Comparison of ENCODE assay signal across 9 cellular contexts in genomic region chr6:37077459-37078296, GRCh38.
A peak's percentile ranks its signal among the peaks of the same experiment; 100 is the strongest.
DNase-seq lines count a peak whose midpoint lies in the region; ATAC-seq and TF ChIP-seq lines count a peak whose summit lies in the region.
"Had no signal": no experiment of that assay in that cellular context is flagged by ENCODE, and none has a peak within 500 bp of the region (broad histone marks: within the 10 kb centered on the region; RNA-seq: fewer than 3 reads in every experiment).

No MANE protein-coding gene starts in this region.

- intact Hi-C loops in Panc1 (cut with micrococcal nuclease; ENCODE audit: unreplicated experiment) (no loop called here), upper lobe of right lung (cut with DNase I) (no loop called here)

- peak overlapping the region; percentile 24 for H3K4me3 Mint-ChIP-seq in mesothelial cell of epicardium
- H3K4me3 Mint-ChIP-seq in activated CD4-positive, alpha-beta memory T cell treated with anti-CD3 and anti-CD28 coated beads, Interleukin-2, amount 10 ng/mL, durations not matched to agents 7 days and 5 days: no peak overlapping the region

- H3K4me1 Mint-ChIP-seq in mesothelial cell of epicardium: peaks cover 21% of the 10 kb centered on the region
- H3K4me1 Mint-ChIP-seq in activated CD4-positive, alpha-beta memory T cell treated with anti-CD3 and anti-CD28 coated beads, Interleukin-2, amount 10 ng/mL, durations not matched to agents 7 days and 5 days: peaks cover 9% of the 10 kb centered on the region

- no peak for DNase-seq in Panc1 (ENCODE audit: low read depth, low spot score)
- peak; percentile 98 for DNase-seq in fibroblast of gingiva (ENCODE audit: low read depth)
- DNase-seq in mesothelial cell of epicardium (ENCODE audit: low spot score in 2 of 2, unreplicated experiment in 2 of 2): peak; percentile 62 to 80
- DNase-seq in upper lobe of right lung: peak; percentile 80
- no peak for DNase-seq in activated CD4-positive, alpha-beta memory T cell treated with anti-CD3 and anti-CD28 coated beads, Interleukin-2, amount 10 ng/mL, durations not matched to agents 7 days and 5 days
- DNase-seq in NCI-H1417 (lab: John Stamatoyannopoulos, UW): no peak
- DNase-seq: activated CD4-positive, CD25-positive, alpha-beta regulatory T cell had no signal

- no peak for TF ChIP-seq CTCF in Panc1 (IDR thresholded peaks at IDR 0.05)
- no peak for TF ChIP-seq CTCF in mesothelial cell of epicardium (IDR thresholded peaks at IDR 0.05; ENCODE audit: unreplicated experiment)
- no peak for TF ChIP-seq CTCF in upper lobe of right lung (IDR thresholded peaks at IDR 0.05)

- H3K27ac ChIP-seq in Panc1 (ENCODE audit: low read length): no peak overlapping the region
- no peak overlapping the region for H3K27ac ChIP-seq in upper lobe of right lung

- peak overlapping the region; percentile 92 for H3K27ac Mint-ChIP-seq in mesothelial cell of epicardium
- no peak overlapping the region for H3K27ac Mint-ChIP-seq in activated CD4-positive, alpha-beta memory T cell treated with anti-CD3 and anti-CD28 coated beads, Interleukin-2, amount 10 ng/mL, durations not matched to agents 7 days and 5 days

- H3K36me3 ChIP-seq in Panc1 (ENCODE audit: control insufficient read depth, insufficient read depth, low read length) (no peaks in the 10 kb centered on the region), upper lobe of right lung (no peaks in the 10 kb centered on the region)

- H3K36me3 Mint-ChIP-seq in mesothelial cell of epicardium: peaks cover 2% of the 10 kb centered on the region
- H3K36me3 Mint-ChIP-seq in activated CD4-positive, alpha-beta memory T cell treated with anti-CD3 and anti-CD28 coated beads, Interleukin-2, amount 10 ng/mL, durations not matched to agents 7 days and 5 days (ENCODE audit: low read depth): no peaks in the 10 kb centered on the region

- peaks cover 4% of the 10 kb centered on the region for H3K9me3 Mint-ChIP-seq in mesothelial cell of epicardium
- peaks cover 2% of the 10 kb centered on the region for H3K9me3 Mint-ChIP-seq in activated CD4-positive, alpha-beta memory T cell treated with anti-CD3 and anti-CD28 coated beads, Interleukin-2, amount 10 ng/mL, durations not matched to agents 7 days and 5 days

- no peaks in the 10 kb centered on the region for H3K27me3 Mint-ChIP-seq in mesothelial cell of epicardium (ENCODE audit: low read depth)
- no peaks in the 10 kb centered on the region for H3K27me3 Mint-ChIP-seq in activated CD4-positive, alpha-beta memory T cell treated with anti-CD3 and anti-CD28 coated beads, Interleukin-2, amount 10 ng/mL, durations not matched to agents 7 days and 5 days

- in situ Hi-C loops in Panc1 (cut with HindIII; ENCODE audit: low pct_unique_long_range_greater_than_20kb, low sequenced_read_pairs): no loop called here

- CTCF ChIA-PET in Panc1 (lab: Charles Lee): no interaction called here
- CTCF ChIA-PET in activated CD4-positive, alpha-beta memory T cell treated with anti-CD3 and anti-CD28 coated beads, Interleukin-2, amount 10 ng/mL, durations not matched to agents 7 days and 5 days (lab: Charles Lee): interaction anchor here (0.6 kb wide), 1 partner anchor 9 kb away, joined by 5 read pairs; no protein-coding TSS in a partner anchor

- H3K4me3 ChIP-seq in Panc1 (ENCODE audit: low read depth in 2 of 2, low read length in 2 of 2): no peak overlapping the region
- no peak overlapping the region for H3K4me3 ChIP-seq in upper lobe of right lung

- no peaks in the 10 kb centered on the region for H3K27me3 ChIP-seq in Panc1 (ENCODE audit: control insufficient read depth, insufficient read depth, low read length)
- no peaks in the 10 kb centered on the region for H3K27me3 ChIP-seq in upper lobe of right lung

- ATAC-seq in Panc1 (peak; percentile 52), upper lobe of right lung (peak; percentile 78), HG03460 (IDR thresholded peaks at IDR 0.05; ENCODE audit: unreplicated experiment) (no peak), HG02763 (IDR thresholded peaks at IDR 0.05; ENCODE audit: unreplicated experiment) (no peak)

- H3K9me3 ChIP-seq in Panc1 (ENCODE audit: control insufficient read depth, insufficient read depth, low read depth, low read length) (0 out of 2 replicates have a peak, but pooled peaks cover 7% of the 10 kb centered on the region), upper lobe of right lung (no peaks in the 10 kb centered on the region)

- POLR2A ChIA-PET in Panc1 (lab: Charles Lee): interaction anchor here (0.6 kb wide), 1 partner anchor 54 kb away, joined by 7 read pairs; no protein-coding TSS in a partner anchor
- POLR2A ChIA-PET in activated CD4-positive, alpha-beta memory T cell treated with anti-CD3 and anti-CD28 coated beads, Interleukin-2, amount 10 ng/mL, durations not matched to agents 7 days and 5 days (lab: Charles Lee): no interaction called here

- H3K4me1 ChIP-seq in Panc1 (ENCODE audit: control insufficient read depth, insufficient read depth, low read length): no peaks in the 10 kb centered on the region
- H3K4me1 ChIP-seq in upper lobe of right lung: peaks cover 14% of the 10 kb centered on the region

- no TSS peak for BruUV-seq in Panc1 (replicated peaks; lab: Mats Ljungman, UMichigan)

Comparison
In these comparisons a context has a peak if more than half of its experiments do, and no peak if none do; other contexts are left out.
1. ATAC-seq: peak in Panc1 (single experiment) and upper lobe of right lung (single experiment); none in HG03460 (single experiment) and HG02763 (single experiment).
2. DNase-seq: peak in fibroblast of gingiva (single experiment), mesothelial cell of epicardium (2 of 2) and upper lobe of right lung (single experiment); none in Panc1 (single experiment), activated CD4-positive, alpha-beta memory T cell treated with anti-CD3 and anti-CD28 coated beads, Interleukin-2, amount 10 ng/mL, durations not matched to agents 7 days and 5 days (single experiment) and NCI-H1417 (0 of 3).